In the genomic region with DNA sequence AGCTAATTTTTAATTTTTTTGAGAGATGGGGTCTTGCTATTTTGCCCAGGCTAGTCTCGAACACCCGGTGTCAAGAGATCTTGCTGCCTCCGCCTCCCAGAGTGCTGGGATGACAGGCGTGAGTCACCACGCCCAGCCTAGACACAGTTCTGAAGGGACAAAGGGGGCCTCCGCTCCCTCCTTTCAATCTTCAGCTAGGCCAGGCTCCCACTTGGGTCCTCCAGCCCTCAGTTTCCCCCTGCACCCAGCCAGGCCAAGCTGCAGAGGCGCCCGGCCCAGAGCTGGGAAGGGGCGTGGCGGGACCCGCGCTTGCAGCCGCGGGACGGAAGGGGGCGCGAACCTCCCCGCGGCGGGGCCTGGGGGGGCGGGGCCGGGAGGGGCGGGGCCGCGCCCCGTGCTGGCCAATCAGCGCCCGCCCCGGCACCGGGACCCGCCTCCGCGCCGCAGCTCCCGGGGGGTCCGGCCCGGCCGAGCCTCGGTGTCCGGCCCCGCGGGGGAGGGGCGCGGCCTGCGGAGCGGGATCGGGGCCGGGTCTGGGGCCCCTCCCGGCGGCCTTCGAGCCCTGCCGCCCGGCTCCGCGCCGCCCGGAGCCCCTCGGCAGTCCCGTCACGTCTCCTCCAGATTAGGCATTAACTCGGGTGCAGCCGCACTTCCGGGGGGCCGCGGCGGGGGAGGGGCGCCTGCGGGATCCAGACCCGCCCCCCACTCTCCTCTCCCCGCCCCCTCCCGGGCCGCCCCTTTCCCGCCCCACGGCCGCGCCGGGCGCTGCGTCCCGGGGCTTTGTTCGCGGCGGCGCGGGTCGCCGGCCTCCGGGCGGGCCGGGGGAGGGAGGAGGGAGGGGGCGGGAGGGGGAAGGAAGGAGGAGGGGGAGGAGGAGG, we compare ENCODE assay signal across 8 cellular contexts. TPM values are rescaled to one million over a fixed set of nuclear protein-coding genes. Genes with fewer than 3 reads are reported as not detected.
DNase-seq lines count a peak whose midpoint lies in the region; ATAC-seq and TF ChIP-seq lines count a peak whose summit lies in the region.

No MANE protein-coding gene starts in this region.

- H3K27ac ChIP-seq in Panc1 (ENCODE audit: low read length) (no peak overlapping the region; the same call in 1 of the 2 replicates), neuronal stem cell (replicated peaks; ENCODE audit: low read length) (peak overlapping the region; percentile 95), substantia nigra (ENCODE audit: low read depth, low read length, poor library complexity, severe bottlenecking) (peak overlapping the region; percentile 53)

- H3K4me3 Mint-ChIP-seq in activated T-helper 17 cell treated with anti-CD3 and anti-CD28 coated beads, Interleukin-2, amount 50 U/mL, for 72 hours: peak overlapping the region; percentile 43

- H2AFZ ChIP-seq in neuronal stem cell (ENCODE audit: low read length): peak overlapping the region; percentile 79

- H3K36me3 ChIP-seq in Panc1 (ENCODE audit: control insufficient read depth, insufficient read depth, low read length) (no peaks in the 10 kb centered on the region; the same call in 1 of the 2 replicates), neuronal stem cell (replicated peaks in 1 of 2; ENCODE audit: control insufficient read depth in 2 of 2, insufficient read depth in 2 of 2, low read length in 2 of 2) (peaks cover 2 to 22% of the 10 kb centered on the region in 2 donors)

- H3K36me3 Mint-ChIP-seq in activated T-helper 17 cell treated with anti-CD3 and anti-CD28 coated beads, Interleukin-2, amount 50 U/mL, for 72 hours (ENCODE audit: low read depth): no peaks in the 10 kb centered on the region

- no peak overlapping the region for H3K4ac ChIP-seq in neuronal stem cell (ENCODE audit: low read length)

- no peaks in the 10 kb centered on the region for H3K9me3 ChIP-seq in Panc1 (ENCODE audit: control insufficient read depth, insufficient read depth, low read depth, low read length)
- H3K9me3 ChIP-seq in neuronal stem cell (replicated peaks in 1 of 2; ENCODE audit: control insufficient read depth in 2 of 2, insufficient read depth in 1 of 2, low read depth in 1 of 2, low read length in 2 of 2): no peaks in the 10 kb centered on the region

- H3K9ac ChIP-seq in neuronal stem cell (ENCODE audit: low read depth, low read length, poor library complexity): no peak overlapping the region

- intact Hi-C loops in Panc1 (cut with micrococcal nuclease; ENCODE audit: unreplicated experiment): loop anchor here (10.0 kb wide), 1 partner anchor 45 kb away; no protein-coding TSS in a partner anchor

- H3K27ac Mint-ChIP-seq in activated T-helper 17 cell treated with anti-CD3 and anti-CD28 coated beads, Interleukin-2, amount 50 U/mL, for 72 hours: no peak overlapping the region

- H2BK15ac ChIP-seq in neuronal stem cell (ENCODE audit: low read length): no peak overlapping the region

- H2BK12ac ChIP-seq in neuronal stem cell (ENCODE audit: low read length): no peak overlapping the region

- H2BK5ac ChIP-seq in neuronal stem cell (ENCODE audit: low read length): no peak overlapping the region

- BruUV-seq in Panc1 (replicated peaks; lab: Mats Ljungman, UMichigan): no TSS peak

- TF ChIP-seq CTCF in Panc1 (IDR thresholded peaks at IDR 0.05) (peak; percentile 88), fibroblast of the aortic adventitia (IDR thresholded peaks at IDR 0.05; ENCODE audit: insufficient read depth, low read length) (peak; percentile 50)

- peak overlapping the region; percentile 45 for H3K4me2 ChIP-seq in neuronal stem cell (ENCODE audit: insufficient read depth, low read length, poor library complexity, severe bottlenecking)

- peak overlapping the region; percentile 90 for H2AK5ac ChIP-seq in neuronal stem cell (ENCODE audit: low read depth, low read length)

- H2BK120ac ChIP-seq in neuronal stem cell (ENCODE audit: low read depth, low read length): no peak overlapping the region

- H3K23ac ChIP-seq in neuronal stem cell (ENCODE audit: low read depth, low read length, poor library complexity): no peak overlapping the region

- H3K4me1 ChIP-seq in Panc1 (ENCODE audit: control insufficient read depth, insufficient read depth, low read length) (peaks cover 43% of the 10 kb centered on the region), neuronal stem cell (ENCODE audit: control insufficient read depth in 2 of 2, insufficient read depth in 1 of 2, low read depth in 1 of 2, low read length in 2 of 2) (peaks cover 16 to 25% of the 10 kb centered on the region in 2 donors)

- ATAC-seq in GM19395 (IDR thresholded peaks at IDR 0.05; ENCODE audit: unreplicated experiment) (peak; percentile 53), HG03520 (IDR thresholded peaks at IDR 0.05; ENCODE audit: unreplicated experiment) (peak; percentile 64), Panc1 (peak; percentile 82)
- peak; percentile 76 for ATAC-seq in activated T-helper 17 cell treated with anti-CD3 and anti-CD28 coated beads, Interleukin-2, amount 50 U/mL, for 72 hours (replicated peaks)

- H3K79me1 ChIP-seq in neuronal stem cell (ENCODE audit: low read depth, low read length): peaks cover 26% of the 10 kb centered on the region

- H3K27me3 ChIP-seq in Panc1 (ENCODE audit: control insufficient read depth, insufficient read depth, low read length) (no peaks in the 10 kb centered on the region), neuronal stem cell (ENCODE audit: control insufficient read depth in 3 of 3, insufficient read depth in 3 of 3, low read depth in 1 of 3, low read length in 3 of 3) (no peaks in the 10 kb centered on the region)

- WGBS in neuronal stem cell (ENCODE audit: extremely low coverage in 2 of 2, insufficient read length in 2 of 2, insufficient replicate concordance in 1 of 2), 2 donors: no CpG with 5 or more reads among the region's 91 CpGs

- H3K9me3 Mint-ChIP-seq in activated T-helper 17 cell treated with anti-CD3 and anti-CD28 coated beads, Interleukin-2, amount 50 U/mL, for 72 hours: no peaks in the 10 kb centered on the region

- H3K27me3 Mint-ChIP-seq in activated T-helper 17 cell treated with anti-CD3 and anti-CD28 coated beads, Interleukin-2, amount 50 U/mL, for 72 hours: peaks cover 3% of the 10 kb centered on the region

- H3K4me1 Mint-ChIP-seq in activated T-helper 17 cell treated with anti-CD3 and anti-CD28 coated beads, Interleukin-2, amount 50 U/mL, for 72 hours: no peaks in the 10 kb centered on the region

- H4K91ac ChIP-seq in neuronal stem cell (ENCODE audit: low read depth, low read length, poor library complexity): no peak overlapping the region

- in situ Hi-C loops in Panc1 (cut with HindIII; ENCODE audit: low pct_unique_long_range_greater_than_20kb, low sequenced_read_pairs): no loop called here

- CTCF ChIA-PET in Panc1 (lab: Charles Lee): interaction anchor here (0.6 to 1.5 kb wide), 4 partner anchors 17 to 45 kb away, joined by 3 to 5 read pairs (median 4); no protein-coding TSS in a partner anchor

- DNase-seq in COR-L47 (lab: John Stamatoyannopoulos, UW): peak; percentile 61
- DNase-seq in Panc1 (ENCODE audit: low read depth, low spot score): no peak
- DNase-seq in fibroblast of the aortic adventitia (ENCODE audit: low read depth): peak; percentile 72
- DNase-seq in neuronal stem cell (ENCODE audit: low spot score): peak; percentile 86
- peak in 47 of 49 donors; percentile 35 to 88 (median 74) for DNase-seq in substantia nigra (lab: John Stamatoyannopoulos, UW)

- H3K18ac ChIP-seq in neuronal stem cell (ENCODE audit: low read length): peak overlapping the region; percentile 95

- no peak overlapping the region for H3K14ac ChIP-seq in neuronal stem cell (ENCODE audit: low read length)

- peak overlapping the region; percentile 82 for H4K8ac ChIP-seq in neuronal stem cell (ENCODE audit: low read depth, low read length)

- POLR2A ChIA-PET in Panc1 (lab: Charles Lee): interaction anchor here (0.6 kb wide), 2 partner anchors 19 to 218 kb away, joined by 3 to 7 read pairs; no protein-coding TSS in a partner anchor

- H3K4me3 ChIP-seq in Panc1 (ENCODE audit: low read depth in 2 of 2, low read length in 2 of 2): peak overlapping the region; percentile 22 to 26; a peak in 2 of 4 replicates
- H3K4me3 ChIP-seq in fibroblast of the aortic adventitia (ENCODE audit: low read depth, low read length): peak overlapping the region; percentile 63
- H3K4me3 ChIP-seq in neuronal stem cell (ENCODE audit: low read length in 2 of 2): peak overlapping the region; percentile 59 to 90

RNA-seq across cellular contexts. Expression of a gene that starts 0.6 kb away (rescaled TPM):
- total RNA-seq in Panc1 (2021; ENCODE audit: unreplicated experiment) (153 TPM), fibroblast of the aortic adventitia (ENCODE audit: low replicate concordance) (7.9 and 85.7 TPM in 2 replicates)
- polyA plus RNA-seq in Panc1 (2012; ENCODE audit: insufficient read length): 160 TPM
- 10 to 100 TPM; 12.1 to 87.6 TPM for total RNA-seq in activated T-helper 17 cell treated with anti-CD3 and anti-CD28 coated beads, Interleukin-2, amount 50 U/mL, for 72 hours
- 79.8 TPM for polyA plus RNA-seq in neuronal stem cell (2013, experiment 1 of 2)
- polyA plus RNA-seq in neuronal stem cell (2013, experiment 2 of 2): 78.9 TPM

RNA-seq across cellular contexts. Expression of a gene that starts 6.1 kb away (rescaled TPM):
- total RNA-seq in Panc1 (2021; ENCODE audit: unreplicated experiment) (102 TPM), fibroblast of the aortic adventitia (ENCODE audit: low replicate concordance) (34.7 and 39.6 TPM in 2 replicates)
- polyA plus RNA-seq in Panc1 (2012; ENCODE audit: insufficient read length): 82.4 TPM
- total RNA-seq in activated T-helper 17 cell treated with anti-CD3 and anti-CD28 coated beads, Interleukin-2, amount 50 U/mL, for 72 hours: 10 to 100 TPM; 13.5 to 36.5 TPM
- polyA plus RNA-seq in neuronal stem cell (2013, experiment 1 of 2): 44.0 TPM
- 44.5 TPM for polyA plus RNA-seq in neuronal stem cell (2013, experiment 2 of 2)

RNA-seq across cellular contexts. Expression of a gene that starts 19.5 kb away (rescaled TPM):
- 74.2 TPM for total RNA-seq in Panc1 (2021; ENCODE audit: unreplicated experiment)
- 67.0 TPM for polyA plus RNA-seq in Panc1 (2012; ENCODE audit: insufficient read length)
- total RNA-seq in activated T-helper 17 cell treated with anti-CD3 and anti-CD28 coated beads, Interleukin-2, amount 50 U/mL, for 72 hours: 1 to 10 TPM in 1 of 2 donors, not detected in 1; 2.5 TPM
- total RNA-seq in fibroblast of the aortic adventitia (ENCODE audit: low replicate concordance): 0.36 and 0.82 TPM in 2 replicates
- polyA plus RNA-seq in neuronal stem cell (2013, experiment 1 of 2): 312 TPM
- 285 TPM for polyA plus RNA-seq in neuronal stem cell (2013, experiment 2 of 2)

RNA-seq across cellular contexts. Expression of a gene that starts 37.5 kb away (rescaled TPM):
- total RNA-seq in Panc1 (2021; ENCODE audit: unreplicated experiment) (1.5 TPM), fibroblast of the aortic adventitia (ENCODE audit: low replicate concordance) (0.57 TPM in 1 of 2 replicates, not detected in the other)
- 4.7 TPM for polyA plus RNA-seq in Panc1 (2012; ENCODE audit: insufficient read length)
- total RNA-seq in activated T-helper 17 cell treated with anti-CD3 and anti-CD28 coated beads, Interleukin-2, amount 50 U/mL, for 72 hours: not detected
- polyA plus RNA-seq in neuronal stem cell (2013, experiment 1 of 2): not detected
- polyA plus RNA-seq in neuronal stem cell (2013, experiment 2 of 2): 0.01 TPM

RNA-seq across cellular contexts. Expression of a gene that starts 53.1 kb away (rescaled TPM):
- total RNA-seq in Panc1 (2021; ENCODE audit: unreplicated experiment) (9.8 TPM), fibroblast of the aortic adventitia (ENCODE audit: low replicate concordance) (0.54 TPM in 1 of 2 replicates, not detected in the other)
- 12.0 TPM for polyA plus RNA-seq in Panc1 (2012; ENCODE audit: insufficient read length)
- 1 to 10 TPM; 2.8 to 6.3 TPM for total RNA-seq in activated T-helper 17 cell treated with anti-CD3 and anti-CD28 coated beads, Interleukin-2, amount 50 U/mL, for 72 hours
- polyA plus RNA-seq in neuronal stem cell (2013, experiment 1 of 2): 0.07 TPM
- polyA plus RNA-seq in neuronal stem cell (2013, experiment 2 of 2): 0.03 TPM

Comparison
In these comparisons a context has a peak if more than half of its experiments do, and no peak if none do; other contexts are left out.
1. H3K4me3 ChIP-seq: peak in every context shown above with its lines; median percentile 74 in neuronal stem cell; 63 in fibroblast of the aortic adventitia; 24 in Panc1.
2. RNA of a gene that starts 19.5 kb away (total RNA-seq): 74.2 TPM in Panc1 (single experiment); 2.5 TPM in activated T-helper 17 cell treated with anti-CD3 and anti-CD28 coated beads, Interleukin-2, amount 50 U/mL, for 72 hours and 0.36 to 0.82 TPM in fibroblast of the aortic adventitia; every median in the first group is over 10 times any median in the second.
3. Peak in every context shown above with its lines, with median percentiles within 50 percentile points of each other: ATAC-seq.